In the genomic region with DNA sequence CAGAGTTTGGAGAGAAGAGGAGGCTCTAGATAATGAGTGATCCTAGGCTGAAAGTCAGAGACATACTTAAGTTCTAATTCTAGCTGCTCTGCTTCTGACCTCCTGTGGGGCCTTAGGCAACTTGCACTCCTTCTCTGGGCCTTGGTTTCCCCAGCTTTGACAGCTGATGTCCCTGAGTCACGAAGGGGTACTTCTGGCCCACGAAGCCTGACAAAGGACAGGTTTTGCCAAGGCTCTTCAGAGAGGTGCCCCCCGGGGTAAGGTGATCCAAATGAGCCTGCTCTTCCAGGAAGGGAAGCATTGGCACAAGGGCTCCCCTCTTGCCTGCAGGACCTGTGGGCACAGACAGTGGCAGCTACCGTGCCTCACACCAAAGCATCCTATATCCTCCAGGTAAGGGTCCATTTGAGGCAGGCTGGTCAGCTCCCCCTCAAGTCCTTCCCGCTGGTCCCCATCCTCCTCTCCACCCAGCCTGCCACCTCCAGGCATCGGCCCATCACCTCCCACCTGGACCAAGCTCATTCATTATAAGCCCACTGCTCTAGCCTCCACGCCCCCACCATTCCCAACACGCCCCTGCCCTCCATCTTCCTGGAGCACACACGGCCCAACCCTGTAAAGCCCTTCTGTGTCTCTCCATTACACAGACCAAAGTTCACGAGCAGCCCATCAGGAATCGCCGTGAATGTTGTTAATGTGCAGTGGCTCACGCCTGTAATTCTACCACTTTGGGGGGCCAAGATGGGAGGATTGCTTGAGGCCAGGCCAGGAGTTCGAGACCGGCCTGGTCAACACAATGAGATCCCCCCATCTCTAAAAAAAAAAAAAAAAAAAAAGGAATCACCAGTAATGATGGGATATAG, we compare ENCODE assay signal across 12 cellular contexts. TPM values are rescaled to one million over a fixed set of nuclear protein-coding genes. Genes with fewer than 3 reads are reported as not detected.
DNase-seq lines count a peak whose midpoint lies in the region; ATAC-seq and TF ChIP-seq lines count a peak whose summit lies in the region.
"Had no signal": no experiment of that assay in that cellular context is flagged by ENCODE, and none has a peak within 500 bp of the region (broad histone marks: within the 10 kb centered on the region; RNA-seq: fewer than 3 reads in every experiment).

No MANE protein-coding gene starts in this region.

- WGBS in right cardiac atrium: 93% methylated on average over 15 of the region's 15 CpGs

- POLR2A ChIA-PET in activated CD4-positive, alpha-beta memory T cell treated with anti-CD3 and anti-CD28 coated beads, Interleukin-2, amount 10 ng/mL, durations not matched to agents 7 days and 5 days (lab: Charles Lee): interaction anchor here (0.6 kb wide), 1 partner anchor 17 kb away, joined by 4 read pairs; no protein-coding TSS in a partner anchor

- no peaks in the 10 kb centered on the region for H3K4me1 ChIP-seq in right cardiac atrium (ENCODE audit: control insufficient read depth, insufficient read depth, low read length)
- peaks cover 12 to 14% of the 10 kb centered on the region in 2 donors for H3K4me1 ChIP-seq in gastrocnemius medialis

- no peak overlapping the region for H3K4me3 ChIP-seq in right cardiac atrium (ENCODE audit: low read length)
- no peak overlapping the region for H3K4me3 ChIP-seq in gastrocnemius medialis

- H3K4me1 Mint-ChIP-seq in T-helper 2 cell treated with Interferon-gamma antibody and Interleukin-4, amounts not matched to agents 5 μg/mL and 100 μg/mL, for 36 hours (ENCODE audit: low read depth): peaks cover 11% of the 10 kb centered on the region
- peaks cover 13% of the 10 kb centered on the region for H3K4me1 Mint-ChIP-seq in activated CD4-positive, alpha-beta memory T cell treated with anti-CD3 and anti-CD28 coated beads, Interleukin-2, amount 10 ng/mL, durations not matched to agents 7 days and 5 days

- TF ChIP-seq POLR2A in gastrocnemius medialis (IDR thresholded peaks at IDR 0.05): no peak

- no peak overlapping the region for H3K27ac Mint-ChIP-seq in T-helper 2 cell treated with Interferon-gamma antibody and Interleukin-4, amounts not matched to agents 5 μg/mL and 100 μg/mL, for 36 hours
- H3K27ac Mint-ChIP-seq in activated CD4-positive, alpha-beta memory T cell treated with anti-CD3 and anti-CD28 coated beads, Interleukin-2, amount 10 ng/mL, durations not matched to agents 7 days and 5 days: no peak overlapping the region

- no peak for DNase-seq in T-helper 2 cell treated with Interferon-gamma antibody and Interleukin-4, amounts not matched to agents 5 μg/mL and 100 μg/mL, for 36 hours (ENCODE audit: low spot score)
- DNase-seq in T-helper 2 cell: no peak
- no peak for DNase-seq in activated CD4-positive, alpha-beta memory T cell treated with anti-CD3 and anti-CD28 coated beads, Interleukin-2, amount 10 ng/mL, durations not matched to agents 7 days and 5 days
- DNase-seq in right cardiac atrium: no peak
- DNase-seq in gastrocnemius medialis: no peak
- DNase-seq in NCI-H748 treated with DMSO at 0.1 percent for 48 hours (lab: John Stamatoyannopoulos, UW): no peak
- no peak for DNase-seq in kidney glomerular epithelial cell (lab: John Stamatoyannopoulos, UW)
- DNase-seq: activated CD4-positive, CD25-positive, alpha-beta regulatory T cell treated with anti-CD3 and anti-CD28 coated beads, Interleukin-2, amount 50 U/mL, for 72 hours; NCI-H1092 treated with DMSO at 0.1 percent for 48 hours; NCI-H526 treated with DMSO at 0.1 percent for 48 hours; SIG-M5 had no signal

- H3K4me3 Mint-ChIP-seq in T-helper 2 cell treated with Interferon-gamma antibody and Interleukin-4, amounts not matched to agents 5 μg/mL and 100 μg/mL, for 36 hours: peak overlapping the region; percentile 56
- peak overlapping the region; percentile 67 for H3K4me3 Mint-ChIP-seq in activated CD4-positive, alpha-beta memory T cell treated with anti-CD3 and anti-CD28 coated beads, Interleukin-2, amount 10 ng/mL, durations not matched to agents 7 days and 5 days

- CTCF ChIA-PET in activated CD4-positive, alpha-beta memory T cell treated with anti-CD3 and anti-CD28 coated beads, Interleukin-2, amount 10 ng/mL, durations not matched to agents 7 days and 5 days (lab: Charles Lee): interaction anchor here (1.6 kb wide), 1 partner anchor 41 kb away, joined by 3 read pairs; no protein-coding TSS in a partner anchor

- H3K36me3 ChIP-seq in gastrocnemius medialis: no peaks in the 10 kb centered on the region

- H3K36me3 Mint-ChIP-seq in T-helper 2 cell treated with Interferon-gamma antibody and Interleukin-4, amounts not matched to agents 5 μg/mL and 100 μg/mL, for 36 hours (ENCODE audit: low read depth): no peaks in the 10 kb centered on the region
- no peaks in the 10 kb centered on the region for H3K36me3 Mint-ChIP-seq in activated CD4-positive, alpha-beta memory T cell treated with anti-CD3 and anti-CD28 coated beads, Interleukin-2, amount 10 ng/mL, durations not matched to agents 7 days and 5 days (ENCODE audit: low read depth)

- intact Hi-C loops in right cardiac atrium (cut with DNase I) (no loop called here), gastrocnemius medialis (cut with DNase I; ENCODE audit: low total_unique reads) (no loop called here)

- H3K27ac ChIP-seq in right cardiac atrium (ENCODE audit: low read length): peak overlapping the region; percentile 73
- H3K27ac ChIP-seq in gastrocnemius medialis: peak overlapping the region; percentile 73 to 87 (median 84)

- H3K27me3 Mint-ChIP-seq in T-helper 2 cell treated with Interferon-gamma antibody and Interleukin-4, amounts not matched to agents 5 μg/mL and 100 μg/mL, for 36 hours (ENCODE audit: low read depth): peaks cover 29% of the 10 kb centered on the region
- H3K27me3 Mint-ChIP-seq in activated CD4-positive, alpha-beta memory T cell treated with anti-CD3 and anti-CD28 coated beads, Interleukin-2, amount 10 ng/mL, durations not matched to agents 7 days and 5 days: peaks cover 19% of the 10 kb centered on the region

- H3K27me3 ChIP-seq in right cardiac atrium (ENCODE audit: control insufficient read depth, insufficient read depth) (no peaks in the 10 kb centered on the region), gastrocnemius medialis (no peaks in the 10 kb centered on the region)

- H3K9me3 ChIP-seq in right cardiac atrium (ENCODE audit: control insufficient read depth, low read length): no peaks in the 10 kb centered on the region
- H3K9me3 ChIP-seq in gastrocnemius medialis: no peaks in the 10 kb centered on the region

- ATAC-seq in right cardiac atrium (no peak), gastrocnemius medialis (no peak), GM18907 (IDR thresholded peaks at IDR 0.05; ENCODE audit: unreplicated experiment) (no peak)

- no peaks in the 10 kb centered on the region for H3K9me3 Mint-ChIP-seq in T-helper 2 cell treated with Interferon-gamma antibody and Interleukin-4, amounts not matched to agents 5 μg/mL and 100 μg/mL, for 36 hours
- H3K9me3 Mint-ChIP-seq in activated CD4-positive, alpha-beta memory T cell treated with anti-CD3 and anti-CD28 coated beads, Interleukin-2, amount 10 ng/mL, durations not matched to agents 7 days and 5 days: no peaks in the 10 kb centered on the region

- no peak for TF ChIP-seq CTCF in gastrocnemius medialis (IDR thresholded peaks at IDR 0.05 in 4 of 5, conservative IDR thresholded peaks at IDR 0.05 in 1 of 5)

- in situ Hi-C loops in gastrocnemius medialis (cut with MboI; ENCODE audit: low sequenced_read_pairs in 4 of 4): no loop called here

RNA-seq across cellular contexts. Expression of gene PPP1R13B, which starts 2.0 kb away (rescaled TPM):
- total RNA-seq in activated CD4-positive, alpha-beta memory T cell treated with anti-CD3 and anti-CD28 coated beads, Interleukin-2, amount 10 ng/mL, durations not matched to agents 7 days and 5 days: 10 to 100 TPM; 10.7 to 15.9 TPM
- total RNA-seq in right cardiac atrium (100 to 1,000 TPM; 102 to 158 (median 117) TPM), gastrocnemius medialis (10 to 100 TPM; 10.4 to 24.6 (median 11.8) TPM)
- polyA plus RNA-seq in right cardiac atrium: 50.1 TPM

Comparison
In these comparisons a context has a peak if more than half of its experiments do, and no peak if none do; other contexts are left out.
1. RNA of gene PPP1R13B, which starts 2.0 kb away (total RNA-seq): 102 to 158 TPM in right cardiac atrium; 10.7 to 15.9 TPM in activated CD4-positive, alpha-beta memory T cell treated with anti-CD3 and anti-CD28 coated beads, Interleukin-2, amount 10 ng/mL, durations not matched to agents 7 days and 5 days and 10.4 to 24.6 TPM in gastrocnemius medialis; every median in the first group is over 4 times any median in the second.